In genomic region chr1:40312238-40313205, GRCh38 we compare ENCODE assay signal across 10 cellular contexts. TPM values are rescaled to one million over a fixed set of nuclear protein-coding genes. Genes with fewer than 3 reads are reported as not detected.
A peak's percentile ranks its signal among the peaks of the same experiment; 100 is the strongest.
DNase-seq lines count a peak whose midpoint lies in the region; ATAC-seq lines count a peak whose summit lies in the region.
"Had no signal": no experiment of that assay in that cellular context is flagged by ENCODE, and none has a peak within 500 bp of the region (broad histone marks: within the 10 kb centered on the region; RNA-seq: fewer than 3 reads in every experiment).

No MANE protein-coding gene starts in this region.

- no peak overlapping the region for H3K27ac ChIP-seq in neuronal stem cell (replicated peaks; ENCODE audit: low read length)
- H3K27ac ChIP-seq: SK-N-MC had no signal

- peaks cover 1% of the 10 kb centered on the region for H3K79me1 ChIP-seq in neuronal stem cell (ENCODE audit: low read depth, low read length)

- H3K18ac ChIP-seq in neuronal stem cell (ENCODE audit: low read length): peak overlapping the region; percentile 39

- H3K27ac Mint-ChIP-seq in activated T-cell treated with anti-CD3 and anti-CD28 coated beads, Interleukin-2, amount 50 U/mL, for 24 hours: peak overlapping the region; percentile 38

- H3K4me3 ChIP-seq in neuronal stem cell (ENCODE audit: low read length in 2 of 2): no peak overlapping the region
- H3K4me3 ChIP-seq: SK-N-MC had no signal

- H3K27me3 Mint-ChIP-seq in activated T-cell treated with anti-CD3 and anti-CD28 coated beads, Interleukin-2, amount 50 U/mL, for 24 hours: peaks cover 11% of the 10 kb centered on the region

- H3K4ac ChIP-seq in neuronal stem cell (ENCODE audit: low read length): no peak overlapping the region

- H3K4me3 Mint-ChIP-seq in activated T-cell treated with anti-CD3 and anti-CD28 coated beads, Interleukin-2, amount 50 U/mL, for 24 hours: no peak overlapping the region

- peak overlapping the region; percentile 14 for H3K23ac ChIP-seq in neuronal stem cell (ENCODE audit: low read depth, low read length, poor library complexity)

- no peak for DNase-seq in activated T-cell treated with anti-CD3 and anti-CD28 coated beads, Interleukin-2, amount 50 U/mL, for 24 hours
- DNase-seq in activated T-cell treated with anti-CD3 and anti-CD28 coated beads for 4 hours (no peak), UCSD-AML1 (lab: John Stamatoyannopoulos, UW; ENCODE audit: unreplicated experiment) (peak; percentile 79), neuronal stem cell (ENCODE audit: low spot score) (no peak), islet precursor cell (no peak), 8988T (no peak)
- DNase-seq: DND-41 had no signal

- H2BK15ac ChIP-seq in neuronal stem cell (ENCODE audit: low read length): peak overlapping the region; percentile 75

- no peak overlapping the region for H2BK5ac ChIP-seq in neuronal stem cell (ENCODE audit: low read length)

- no peak overlapping the region for H2BK12ac ChIP-seq in neuronal stem cell (ENCODE audit: low read length)

- peaks cover 12 to 28% of the 10 kb centered on the region in 2 donors for H3K4me1 ChIP-seq in neuronal stem cell (ENCODE audit: control insufficient read depth in 2 of 2, insufficient read depth in 1 of 2, low read depth in 1 of 2, low read length in 2 of 2)

- H3K4me1 Mint-ChIP-seq in activated T-cell treated with anti-CD3 and anti-CD28 coated beads, Interleukin-2, amount 50 U/mL, for 24 hours (ENCODE audit: low read depth): peaks cover 34% of the 10 kb centered on the region

- H3K9ac ChIP-seq in neuronal stem cell (ENCODE audit: low read depth, low read length, poor library complexity): peak overlapping the region; percentile 1

- H3K27me3 ChIP-seq in neuronal stem cell (ENCODE audit: control insufficient read depth in 3 of 3, insufficient read depth in 3 of 3, low read depth in 1 of 3, low read length in 3 of 3): peaks cover 12 to 22% (median 19%) of the 10 kb centered on the region in 3 experiments

- peak; percentile 35 for ATAC-seq in HG03196 (IDR thresholded peaks at IDR 0.05; ENCODE audit: unreplicated experiment)
- ATAC-seq in GM18520 (IDR thresholded peaks at IDR 0.05; ENCODE audit: unreplicated experiment): no peak

- peak overlapping the region; percentile 24 for H2BK120ac ChIP-seq in neuronal stem cell (ENCODE audit: low read depth, low read length)

- no peaks in the 10 kb centered on the region for H3K36me3 ChIP-seq in neuronal stem cell (replicated peaks in 1 of 2; ENCODE audit: control insufficient read depth in 2 of 2, insufficient read depth in 2 of 2, low read length in 2 of 2)

- H3K36me3 Mint-ChIP-seq in activated T-cell treated with anti-CD3 and anti-CD28 coated beads, Interleukin-2, amount 50 U/mL, for 24 hours (ENCODE audit: low read depth): no peaks in the 10 kb centered on the region

- H2AK5ac ChIP-seq in neuronal stem cell (ENCODE audit: low read depth, low read length): peak overlapping the region; percentile 81

- H4K8ac ChIP-seq in neuronal stem cell (ENCODE audit: low read depth, low read length): no peak overlapping the region

- H3K4me2 ChIP-seq in neuronal stem cell (ENCODE audit: insufficient read depth, low read length, poor library complexity, severe bottlenecking): no peak overlapping the region

- no CpG with 5 or more reads among the region's 10 CpGs for WGBS in neuronal stem cell (ENCODE audit: extremely low coverage in 2 of 2, insufficient read length in 2 of 2, insufficient replicate concordance in 1 of 2), 2 donors

- no peak overlapping the region for H4K91ac ChIP-seq in neuronal stem cell (ENCODE audit: low read depth, low read length, poor library complexity)

- no peaks in the 10 kb centered on the region for H3K9me3 Mint-ChIP-seq in activated T-cell treated with anti-CD3 and anti-CD28 coated beads, Interleukin-2, amount 50 U/mL, for 24 hours

- H3K9me3 ChIP-seq in neuronal stem cell (replicated peaks in 1 of 2; ENCODE audit: control insufficient read depth in 2 of 2, insufficient read depth in 1 of 2, low read depth in 1 of 2, low read length in 2 of 2): no peaks in the 10 kb centered on the region

- H2AFZ ChIP-seq in neuronal stem cell (ENCODE audit: low read length): no peak overlapping the region

- no peak overlapping the region for H3K14ac ChIP-seq in neuronal stem cell (ENCODE audit: low read length)

RNA-seq across cellular contexts. Expression of gene COL9A2, which starts 4.6 kb away (rescaled TPM):
- 18.6 TPM for polyA plus RNA-seq in neuronal stem cell (2013, experiment 1 of 2)
- 18.6 TPM for polyA plus RNA-seq in neuronal stem cell (2013, experiment 2 of 2)

RNA-seq across cellular contexts. Expression of gene ZMPSTE24, which starts 54.5 kb away (rescaled TPM):
- polyA plus RNA-seq in neuronal stem cell (2013, experiment 1 of 2): 16.6 TPM
- polyA plus RNA-seq in neuronal stem cell (2013, experiment 2 of 2): 17.6 TPM
